ENCODE assay signal across 8 cellular contexts in the genomic region with DNA sequence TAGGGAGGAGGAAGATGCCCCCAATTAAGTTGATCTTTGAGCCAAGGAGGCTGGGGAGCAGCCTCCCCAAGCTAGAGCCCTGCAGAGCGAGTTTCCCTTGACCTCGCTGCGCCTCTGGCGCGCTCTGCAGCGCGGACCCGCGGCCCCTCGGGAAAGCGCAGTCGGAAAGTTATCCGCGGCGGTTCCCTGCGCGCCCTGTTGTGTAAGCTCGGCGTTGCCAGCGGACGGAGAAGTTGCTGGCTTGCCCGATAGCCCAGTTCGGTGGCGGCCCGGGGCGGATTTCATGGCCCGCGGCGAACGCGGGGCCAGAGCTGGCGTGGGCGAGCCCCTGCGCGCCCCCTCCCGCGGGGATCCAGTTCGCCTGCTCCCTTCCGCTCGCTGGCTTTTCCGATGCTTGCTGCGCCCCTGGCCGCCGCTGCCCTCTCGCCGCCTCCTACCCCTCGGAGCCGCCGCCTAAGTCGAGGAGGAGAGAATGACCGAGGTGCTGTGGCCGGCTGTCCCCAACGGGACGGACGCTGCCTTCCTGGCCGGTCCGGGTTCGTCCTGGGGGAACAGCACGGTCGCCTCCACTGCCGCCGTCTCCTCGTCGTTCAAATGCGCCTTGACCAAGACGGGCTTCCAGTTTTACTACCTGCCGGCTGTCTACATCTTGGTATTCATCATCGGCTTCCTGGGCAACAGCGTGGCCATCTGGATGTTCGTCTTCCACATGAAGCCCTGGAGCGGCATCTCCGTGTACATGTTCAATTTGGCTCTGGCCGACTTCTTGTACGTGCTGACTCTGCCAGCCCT. TPM values are rescaled to one million over a fixed set of nuclear protein-coding genes. Genes with fewer than 3 reads are reported as not detected.
DNase-seq lines count a peak whose midpoint lies in the region; ATAC-seq and TF ChIP-seq lines count a peak whose summit lies in the region.

No MANE protein-coding gene starts in this region.

- H3K36me3 ChIP-seq in mucosa of descending colon (ENCODE audit: low read depth) (no peaks in the 10 kb centered on the region), transverse colon (no peaks in the 10 kb centered on the region)

- in situ Hi-C loops in transverse colon (cut with MboI; ENCODE audit: low pct_ligation_motif_present in 1 of 4, low pct_unique_long_range_greater_than_20kb in 1 of 4, low sequenced_read_pairs in 3 of 4) = no loop called here

- TF ChIP-seq EP300 in transverse colon (IDR thresholded peaks at IDR 0.05; ENCODE audit: low read depth) = no peak

- H3K9me3 ChIP-seq in T-helper 17 cell (ENCODE audit: control insufficient read depth, low read length, poor library complexity, severe bottlenecking) (no peaks in the 10 kb centered on the region), mucosa of descending colon (no peaks in the 10 kb centered on the region), transverse colon (no peaks in the 10 kb centered on the region)

- H3K4me1 Mint-ChIP-seq in T-helper 17 cell = peaks cover 9% of the 10 kb centered on the region

- ATAC-seq in GM21381 (IDR thresholded peaks at IDR 0.05; ENCODE audit: unreplicated experiment) = peak; percentile 40
- ATAC-seq in T-helper 17 cell = peak; percentile 28
- peak; percentile 78 for ATAC-seq in mucosa of descending colon

- peaks cover 41% of the 10 kb centered on the region for H3K27me3 Mint-ChIP-seq in T-helper 17 cell

- H3K27ac ChIP-seq in HL-60 (replicated peaks) (peak overlapping the region; percentile 66), transverse colon (peak overlapping the region; percentile 85 to 92 (median 88))

- no peak overlapping the region for H3K27ac Mint-ChIP-seq in T-helper 17 cell

- WGBS in transverse colon (ENCODE audit: low coverage in 1 of 2), 2 donors = 0 to 3% methylated on average over 4 to 51 of the region's 74 CpGs

- TF ChIP-seq CTCF in HL-60 (IDR thresholded peaks at IDR 0.05; ENCODE audit: insufficient read depth, low read length) (no peak), mucosa of descending colon (IDR thresholded peaks at IDR 0.05) (no peak), transverse colon (IDR thresholded peaks at IDR 0.05) (peak; percentile 7 to 34 (median 19))

- TF ChIP-seq POLR2A in erythroblast (IDR thresholded peaks at IDR 0.05; ENCODE audit: low read length) (peak; percentile 69), transverse colon (IDR thresholded peaks at IDR 0.05) (no peak)

- peak; percentile 21 to 73 for DNase-seq in HL-60 (ENCODE audit: low read depth in 1 of 2, low spot score in 1 of 2)
- no peak for DNase-seq in T-helper 17 cell
- DNase-seq in erythroblast (lab: John Stamatoyannopoulos, UW) = peak; percentile 86 to 89
- peak; percentile 63 to 79 (median 75) for DNase-seq in mucosa of descending colon
- peak; percentile 61 for DNase-seq in transverse colon
- DNase-seq in HCEC 1CT = no peak

- peak overlapping the region; percentile 81 for H3K4me3 Mint-ChIP-seq in T-helper 17 cell

- peaks cover 6% of the 10 kb centered on the region for H3K27me3 ChIP-seq in HL-60 (ENCODE audit: insufficient read depth, poor library complexity, severe bottlenecking)
- H3K27me3 ChIP-seq in transverse colon = peaks cover 5% of the 10 kb centered on the region

- H3K4me1 ChIP-seq in mucosa of descending colon (ENCODE audit: low read depth) (peaks cover 7% of the 10 kb centered on the region), transverse colon (peaks cover 0 to 30% (median 7%) of the 10 kb centered on the region in 4 donors)

- peak overlapping the region; percentile 85 for H3K4me3 ChIP-seq in GM08714 (ENCODE audit: low read length)
- peak overlapping the region; percentile 71 for H3K4me3 ChIP-seq in HL-60 (replicated peaks; ENCODE audit: insufficient read depth, low read length)
- peak overlapping the region; percentile 71 for H3K4me3 ChIP-seq in mucosa of descending colon
- H3K4me3 ChIP-seq in transverse colon = peak overlapping the region; percentile 61 to 96 (median 70)

- intact Hi-C loops in mucosa of descending colon (cut with DNase I, micrococcal nuclease) = no loop called here
- intact Hi-C loops in transverse colon (cut with DNase I; ENCODE audit: low total_unique reads) = no loop called here

- H3K36me3 Mint-ChIP-seq in T-helper 17 cell (ENCODE audit: low read depth) = no peaks in the 10 kb centered on the region

RNA-seq across cellular contexts. Expression of a gene that starts 0.6 kb away (rescaled TPM):
- total RNA-seq in T-helper 17 cell (1 to 10 TPM in 1 of 2 donors, under 1 TPM in 1; 0.22 to 2.9 TPM), mucosa of descending colon (10 to 100 TPM; 18.8 to 40.1 (median 37.8) TPM), transverse colon (10 to 100 TPM; 22.3 to 37.0 (median 32.7) TPM)

Comparison
In these comparisons a context has a peak if more than half of its experiments do, and no peak if none do; other contexts are left out.
1. ATAC-seq: peak in every context shown above with its lines; median percentile 78 in mucosa of descending colon; 40 in GM21381; 28 in T-helper 17 cell.
2. DNase-seq: peak in HL-60 (2 of 2), erythroblast (2 of 2), mucosa of descending colon (3 of 3) and transverse colon (single experiment); none in T-helper 17 cell (0 of 3) and HCEC 1CT (single experiment).
3. CTCF ChIP-seq: peak in transverse colon (5 of 5); none in HL-60 (single experiment) and mucosa of descending colon (single experiment).
4. RNA of a gene that starts 0.6 kb away (total RNA-seq): 18.8 to 40.1 TPM in mucosa of descending colon and 22.3 to 37.0 TPM in transverse colon; 0.22 to 2.9 TPM in T-helper 17 cell; every median in the first group is over 4 times any median in the second.
5. Peak in every context shown above with its lines, with median percentiles within 50 percentile points of each other: H3K4me3 ChIP-seq.